36 cellular contexts compared by ENCODE assay signal in genomic region chr20:54155736-54156317, GRCh38. TPM values are rescaled to one million over a fixed set of nuclear protein-coding genes. Genes with fewer than 3 reads are reported as not detected.
"Had no signal": no experiment of that assay in that cellular context is flagged by ENCODE, and none has a peak within 500 bp of the region (broad histone marks: within the 10 kb centered on the region; RNA-seq: fewer than 3 reads in every experiment).

No MANE protein-coding gene starts in this region.

- H3K4me3 ChIP-seq: MG63 had no signal

- DNase-seq: Karpas-422, Kasumi-1, MG63, MM.1S, MV-4-11, NCI-H1048, NCI-H1092, NCI-H1092 treated with DMSO at 0.1 percent for 48 hours, NCI-H1105, NCI-H1105 treated with DMSO at 0.1 percent for 48 hours, NCI-H1417, NCI-H1417 treated with DMSO at 0.1 percent for 48 hours, NCI-H1436, NCI-H1436 treated with DMSO at 0.1 percent for 48 hours, NCI-H146, NCI-H1694, NCI-H1694 treated with DMSO at 0.1 percent for 48 hours, NCI-H187, NCI-H187 treated with DMSO at 0.1 percent for 48 hours, NCI-H1930, NCI-H2029, NCI-H2029 treated with DMSO at 0.1 percent for 48 hours, NCI-H2081, NCI-H2107, NCI-H2171, NCI-H2171 treated with DMSO at 0.1 percent for 48 hours, NCI-H2227 treated with DMSO at 0.1 percent for 48 hours, NCI-H226, NCI-H345, NCI-H446, NCI-H446 treated with DMSO at 0.1 percent for 48 hours, NCI-H510A, NCI-H510A treated with DMSO at 0.1 percent for 48 hours, NCI-H524, NCI-H524 treated with DMSO at 0.1 percent for 48 hours had no signal

- H3K36me3 ChIP-seq: MG63 had no signal

- H3K9me3 ChIP-seq: MG63 had no signal

RNA-seq across cellular contexts. Expression of gene CYP24A1, which starts 18.0 kb away (rescaled TPM):
- total RNA-seq: LHCN-M2 had no signal
